26 cellular contexts compared by ENCODE assay signal in the genomic region with DNA sequence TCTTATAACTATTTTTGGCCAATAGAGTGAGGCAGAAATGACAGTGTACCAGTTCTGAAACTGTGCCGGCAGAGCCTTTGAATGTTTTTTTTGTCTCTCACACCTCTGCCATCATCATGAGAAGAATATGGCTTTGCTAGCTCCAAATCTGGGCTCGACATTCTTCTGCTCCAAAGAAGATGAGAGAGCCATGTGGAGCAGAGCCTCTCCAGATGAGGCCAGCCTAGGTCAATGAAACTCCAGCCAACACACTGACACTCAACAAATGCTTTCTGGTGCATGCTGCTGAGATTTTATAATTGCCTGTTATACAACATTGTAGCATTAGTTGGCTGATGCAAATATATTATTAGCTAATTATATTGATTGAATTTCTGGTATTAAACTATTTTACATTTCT.
"Had no signal": no experiment of that assay in that cellular context is flagged by ENCODE, and none has a peak within 500 bp of the region (broad histone marks: within the 10 kb centered on the region; RNA-seq: fewer than 3 reads in every experiment).

No MANE protein-coding gene starts in this region.

- H3K4me3 ChIP-seq: SJCRH30 had no signal

- H3K36me3 ChIP-seq: SJCRH30 had no signal

- H3K9me3 Mint-ChIP-seq: activated naive CD8-positive, alpha-beta T cell treated with anti-CD3 and anti-CD28 coated beads, Interleukin-2, amount 50 U/mL, for 24 hours had no signal

- H3K9me2 ChIP-seq: SK-N-SH had no signal

- ATAC-seq: activated CD4-positive, alpha-beta T cell treated with anti-CD3 and anti-CD28 coated beads for 36 hours; activated CD8-positive, alpha-beta memory T cell treated with anti-CD3 and anti-CD28 coated beads, Interleukin-2, amount 10 ng/mL, durations not matched to agents 7 days and 5 days; activated naive CD4-positive, alpha-beta T cell treated with anti-CD3 and anti-CD28 coated beads, Interleukin-2, amount 50 U/mL, for 72 hours; activated naive CD8-positive, alpha-beta T cell treated with anti-CD3 and anti-CD28 coated beads, Interleukin-2, amount 50 U/mL, for 24 hours; Panc1; Right ventricle myocardium inferior had no signal

- DNase-seq: activated CD4-positive, alpha-beta T cell treated with anti-CD3 and anti-CD28 coated beads for 36 hours; activated CD8-positive, alpha-beta memory T cell treated with anti-CD3 and anti-CD28 coated beads, Interleukin-2, amount 10 ng/mL, durations not matched to agents 7 days and 5 days; activated effector memory CD4-positive, alpha-beta T cell treated with anti-CD3 and anti-CD28 coated beads, Interleukin-2, amount 50 U/mL, for 16 hours; activated naive CD4-positive, alpha-beta T cell treated with Interleukin-2 at 50 U/mL for 16 hours; activated naive CD8-positive, alpha-beta T cell treated with anti-CD3 and anti-CD28 coated beads, Interleukin-2, amount 50 U/mL, for 24 hours; activated T-cell treated with anti-CD3 and anti-CD28 coated beads, Interleukin-2, amount 50 U/mL, for 24 hours; amniotic stem cell; Kasumi-1; KBM-7; NCI-H1105 treated with DMSO at 0.1 percent for 48 hours; NCI-H1436 treated with DMSO at 0.1 percent for 48 hours; NCI-H187; NCI-H2081; NCI-H510A treated with DMSO at 0.1 percent for 48 hours; NCI-H69; NK-92 treated with Interleukin-12 subunit alpha and Interleukin-12 subunit beta, amount 100 ng/mL, for 24 hours; OCI-M1; RPMI8226; SJCRH30; SK-N-SH; T-helper 1 cell had no signal

- H3K9ac ChIP-seq: SK-N-SH had no signal

- H3K9me3 ChIP-seq: SJCRH30, SK-N-SH had no signal

- H3K36me3 Mint-ChIP-seq: brain had no signal

- H3K4me3 Mint-ChIP-seq: activated CD4-positive, alpha-beta T cell treated with anti-CD3 and anti-CD28 coated beads for 36 hours; activated CD8-positive, alpha-beta memory T cell treated with anti-CD3 and anti-CD28 coated beads, Interleukin-2, amount 10 ng/mL, durations not matched to agents 7 days and 5 days; activated naive CD8-positive, alpha-beta T cell treated with anti-CD3 and anti-CD28 coated beads, Interleukin-2, amount 50 U/mL, for 24 hours; activated T-cell treated with anti-CD3 and anti-CD28 coated beads, Interleukin-2, amount 50 U/mL, for 24 hours; brain had no signal

- H3K4me2 ChIP-seq: SK-N-SH had no signal

- H3K27ac ChIP-seq: SJCRH30, VCaP had no signal

- H3K27ac Mint-ChIP-seq: activated CD4-positive, alpha-beta T cell treated with anti-CD3 and anti-CD28 coated beads for 36 hours; activated CD8-positive, alpha-beta memory T cell treated with anti-CD3 and anti-CD28 coated beads, Interleukin-2, amount 10 ng/mL, durations not matched to agents 7 days and 5 days; activated naive CD4-positive, alpha-beta T cell treated with anti-CD3 and anti-CD28 coated beads, Interleukin-2, amount 50 U/mL, for 72 hours; activated naive CD8-positive, alpha-beta T cell treated with anti-CD3 and anti-CD28 coated beads, Interleukin-2, amount 50 U/mL, for 24 hours; activated T-cell treated with anti-CD3 and anti-CD28 coated beads, Interleukin-2, amount 50 U/mL, for 24 hours; brain had no signal

- H3K27me3 ChIP-seq: SJCRH30 had no signal

- H3K4me1 ChIP-seq: SJCRH30 had no signal

- H3K4me1 Mint-ChIP-seq: activated CD4-positive, alpha-beta T cell treated with anti-CD3 and anti-CD28 coated beads for 36 hours; brain had no signal

- H3K27me3 Mint-ChIP-seq: activated CD4-positive, alpha-beta T cell treated with anti-CD3 and anti-CD28 coated beads for 36 hours; activated CD8-positive, alpha-beta memory T cell treated with anti-CD3 and anti-CD28 coated beads, Interleukin-2, amount 10 ng/mL, durations not matched to agents 7 days and 5 days; activated naive CD8-positive, alpha-beta T cell treated with anti-CD3 and anti-CD28 coated beads, Interleukin-2, amount 50 U/mL, for 24 hours; activated T-cell treated with anti-CD3 and anti-CD28 coated beads, Interleukin-2, amount 50 U/mL, for 24 hours had no signal
